ENCODE assay signal across 8 cellular contexts in the genomic region with DNA sequence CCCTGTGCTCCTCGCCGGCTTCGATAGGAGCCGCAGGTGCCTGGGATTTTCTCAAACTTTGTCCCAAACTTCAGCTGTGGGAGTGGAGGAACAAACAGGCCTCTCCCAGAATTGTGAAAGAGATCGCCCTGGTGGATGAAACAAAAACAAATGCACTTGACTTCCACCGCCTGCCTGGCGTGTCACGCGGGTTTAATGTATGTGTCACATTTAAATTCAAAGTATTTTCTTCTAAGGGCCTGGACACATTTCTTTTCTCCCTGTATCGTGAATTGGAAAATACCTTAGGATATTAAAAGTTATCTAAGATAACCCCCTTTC. TPM values are rescaled to one million over a fixed set of nuclear protein-coding genes. Genes with fewer than 3 reads are reported as not detected.
DNase-seq lines count a peak whose midpoint lies in the region; ATAC-seq and TF ChIP-seq lines count a peak whose summit lies in the region.

No MANE protein-coding gene starts in this region.

- no peak for TF ChIP-seq EP300 in tibial nerve (IDR thresholded peaks at IDR 0.05)

- H3K4me3 ChIP-seq in Caco-2 (ENCODE audit: low read depth, low read length), result peak overlapping the region; percentile 100
- peak overlapping the region; percentile 95 for H3K4me3 ChIP-seq in SJSA1
- peak overlapping the region; percentile 93 for H3K4me3 ChIP-seq in coronary artery
- peak overlapping the region; percentile 72 to 96 (median 82) for H3K4me3 ChIP-seq in tibial nerve

- H3K27ac Mint-ChIP-seq in Caco-2 (ENCODE audit: unreplicated experiment) (peak overlapping the region; percentile 98), memory B cell (peak overlapping the region; percentile 76)

- POLR2A ChIA-PET in Caco-2 (lab: Charles Lee), result interaction anchor here (1.0 to 1.8 kb wide), 6 partner anchors 11 to 192 kb away, joined by 3 to 8 read pairs (median 6); a partner anchor contains a TSS

- ATAC-seq in GM19372 (IDR thresholded peaks at IDR 0.05; ENCODE audit: low read depth, unreplicated experiment), result peak; percentile 13
- ATAC-seq in HG03354 (IDR thresholded peaks at IDR 0.05; ENCODE audit: poor library complexity, severe bottlenecking, unreplicated experiment), result peak; percentile 31
- ATAC-seq in memory B cell (ENCODE audit: low read depth), result no peak

- H3K27me3 Mint-ChIP-seq in Caco-2 (ENCODE audit: insufficient read depth, unreplicated experiment), result no peaks in the 10 kb centered on the region
- no peaks in the 10 kb centered on the region for H3K27me3 Mint-ChIP-seq in memory B cell

- H3K36me3 Mint-ChIP-seq in Caco-2 (ENCODE audit: insufficient read depth, unreplicated experiment), result peaks cover 25% of the 10 kb centered on the region
- no peaks in the 10 kb centered on the region for H3K36me3 Mint-ChIP-seq in memory B cell

- TSS peak; percentile 90 for BruUV-seq in Caco-2 (replicated peaks; lab: Mats Ljungman, UMichigan)

- H3K9me3 Mint-ChIP-seq in Caco-2 (ENCODE audit: unreplicated experiment) (no peaks in the 10 kb centered on the region), memory B cell (no peaks in the 10 kb centered on the region)

- CTCF ChIA-PET in Caco-2 (lab: Charles Lee), result interaction anchor here (1.0 to 1.8 kb wide), 5 partner anchors 10 to 123 kb away, joined by 3 to 7 read pairs (median 5); no protein-coding TSS in a partner anchor

- H3K36me3 ChIP-seq in Caco-2 (ENCODE audit: control insufficient read depth, insufficient read depth, low read length) (no peaks in the 10 kb centered on the region; the same call in 1 of the 2 replicates), SJSA1 (peaks cover 11% of the 10 kb centered on the region), tibial nerve (no peaks in the 10 kb centered on the region)

- H3K4me1 Mint-ChIP-seq in Caco-2 (ENCODE audit: low read depth, unreplicated experiment) (peaks cover 25% of the 10 kb centered on the region), memory B cell (peaks cover 31% of the 10 kb centered on the region)

- TF ChIP-seq CTCF in Caco-2 (IDR thresholded peaks at IDR 0.05; ENCODE audit: insufficient read depth in 1 of 2, low read depth in 1 of 2, low read length in 1 of 2, severe bottlenecking in 1 of 2, unreplicated experiment in 1 of 2), result no peak
- no peak for TF ChIP-seq CTCF in coronary artery (IDR thresholded peaks at IDR 0.05)
- TF ChIP-seq CTCF in tibial nerve (IDR thresholded peaks at IDR 0.05), result no peak

- H3K27me3 ChIP-seq in Caco-2 (replicated peaks; ENCODE audit: control insufficient read depth, insufficient read depth, low read length), result no peaks in the 10 kb centered on the region
- no peaks in the 10 kb centered on the region for H3K27me3 ChIP-seq in SJSA1 (replicated peaks)
- H3K27me3 ChIP-seq in tibial nerve, result no peaks in the 10 kb centered on the region

- 1 to 5% methylated on average over 10 of the region's 10 CpGs for whole genome bisulfite sequencing in tibial nerve, 2 donors

- intact Hi-C loops in Caco-2 (cut with micrococcal nuclease; ENCODE audit: unreplicated experiment), result loop anchor here (1.0 to 5.0 kb wide), 8 partner anchors 25 to 215 kb away; a partner anchor contains a TSS
- intact Hi-C loops in posterior cingulate gyrus (cut with DNase I), result loop anchor here (5.0 to 10.0 kb wide), 2 partner anchors 47 to 195 kb away; a partner anchor contains a TSS

- H3K4me3 Mint-ChIP-seq in Caco-2 (ENCODE audit: unreplicated experiment), result peak overlapping the region; percentile 100
- H3K4me3 Mint-ChIP-seq in memory B cell, result peak overlapping the region; percentile 88

- DNase-seq in Caco-2 (no peak), SJSA1 (ENCODE audit: low read depth in 1 of 2, low spot score in 2 of 2) (no peak), coronary artery (ENCODE audit: low spot score) (no peak), memory B cell (ENCODE audit: low spot score in 2 of 2) (no peak), tibial nerve (ENCODE audit: low spot score in 2 of 2) (peak in 1 of 2 donors; percentile 36), posterior cingulate gyrus (no peak)

- peaks cover 20% of the 10 kb centered on the region for H3K4me1 ChIP-seq in Caco-2
- peaks cover 20% of the 10 kb centered on the region; the same call in 1 of the 2 replicates for H3K4me1 ChIP-seq in SJSA1 (replicated peaks)
- H3K4me1 ChIP-seq in tibial nerve, result peaks cover 0 to 61% (median 33%) of the 10 kb centered on the region in 4 donors

- no peaks in the 10 kb centered on the region for H3K9me3 ChIP-seq in Caco-2
- H3K9me3 ChIP-seq in SJSA1 (replicated peaks), result no peaks in the 10 kb centered on the region
- H3K9me3 ChIP-seq in tibial nerve, result no peaks in the 10 kb centered on the region

- H3K27ac ChIP-seq in SJSA1 (peak overlapping the region; percentile 89), coronary artery (peak overlapping the region; percentile 94 to 96), tibial nerve (peak overlapping the region; percentile 93 to 99 (median 97))

- TF ChIP-seq POLR2A in tibial nerve (IDR thresholded peaks at IDR 0.05), result no peak

RNA-seq across cellular contexts. Expression of a gene that starts 0.7 kb away (rescaled TPM):
- total RNA-seq in Caco-2 (2022) (42.3 TPM in 2 replicates), tibial nerve (10 to 100 TPM; 32.6 to 40.0 (median 37.3) TPM)
- total RNA-seq in SJSA1 (2014; rRNA removed; shearing (Covaris generic)), result 6.4 and 10.7 TPM in 2 replicates
